8 cellular contexts compared by ENCODE assay signal in genomic region chr3:15636028-15636709, GRCh38. TPM values are rescaled to one million over a fixed set of nuclear protein-coding genes. Genes with fewer than 3 reads are reported as not detected.
DNase-seq lines count a peak whose midpoint lies in the region; ATAC-seq and TF ChIP-seq lines count a peak whose summit lies in the region.

No MANE protein-coding gene starts in this region.

- H4K91ac ChIP-seq in neuronal stem cell (ENCODE audit: low read depth, low read length, poor library complexity): no peak overlapping the region

- H3K9me3 Mint-ChIP-seq in CD14-positive monocyte: no peaks in the 10 kb centered on the region

- H2BK5ac ChIP-seq in neuronal stem cell (ENCODE audit: low read length): no peak overlapping the region

- no peak overlapping the region for H4K8ac ChIP-seq in neuronal stem cell (ENCODE audit: low read depth, low read length)

- H3K4ac ChIP-seq in neuronal stem cell (ENCODE audit: low read length): no peak overlapping the region

- H2BK120ac ChIP-seq in neuronal stem cell (ENCODE audit: low read depth, low read length): no peak overlapping the region

- no peak overlapping the region for H2BK12ac ChIP-seq in neuronal stem cell (ENCODE audit: low read length)

- no CpG with 5 or more reads among the region's 14 CpGs for WGBS in neuronal stem cell (ENCODE audit: extremely low coverage in 2 of 2, insufficient read length in 2 of 2, insufficient replicate concordance in 1 of 2), 2 donors

- H3K36me3 ChIP-seq in SJCRH30 (no peaks in the 10 kb centered on the region), neuronal stem cell (replicated peaks in 1 of 2; ENCODE audit: control insufficient read depth in 2 of 2, insufficient read depth in 2 of 2, low read length in 2 of 2) (no peaks in the 10 kb centered on the region)

- intact Hi-C loops in CD14-positive monocyte (cut with micrococcal nuclease): loop anchor here in 1 of 2 donors (10.0 kb wide), 1 partner anchor 49 kb away; no protein-coding TSS in a partner anchor

- peak overlapping the region; percentile 41 for H3K4me3 ChIP-seq in SJCRH30
- no peak overlapping the region for H3K4me3 ChIP-seq in neuronal stem cell (ENCODE audit: low read length in 2 of 2)

- no peak overlapping the region for H3K18ac ChIP-seq in neuronal stem cell (ENCODE audit: low read length)

- no peaks in the 10 kb centered on the region for H3K27me3 ChIP-seq in SJCRH30
- H3K27me3 ChIP-seq in neuronal stem cell (ENCODE audit: control insufficient read depth in 3 of 3, insufficient read depth in 3 of 3, low read depth in 1 of 3, low read length in 3 of 3): no peaks in the 10 kb centered on the region

- H3K27ac Mint-ChIP-seq in CD14-positive monocyte: peak overlapping the region; percentile 81 to 98 (median 92)

- peaks cover 10 to 19% of the 10 kb centered on the region in 2 donors for H3K36me3 Mint-ChIP-seq in CD14-positive monocyte

- peak; percentile 75 for DNase-seq in CD14-positive monocyte (ENCODE audit: low spot score)
- peak; percentile 62 to 74 for DNase-seq in SJCRH30
- peak; percentile 96 for DNase-seq in dermis blood vessel endothelial cell
- no peak for DNase-seq in neuronal stem cell (ENCODE audit: low spot score)
- DNase-seq in iPS-NIHi7 (ENCODE audit: extremely low spot score): no peak
- DNase-seq in GDM1 (lab: John Stamatoyannopoulos, UW): no peak
- DNase-seq in NCI-H2107 treated with DMSO at 0.1 percent for 48 hours (lab: John Stamatoyannopoulos, UW; ENCODE audit: unreplicated experiment): no peak

- H3K79me1 ChIP-seq in neuronal stem cell (ENCODE audit: low read depth, low read length): no peaks in the 10 kb centered on the region

- no peak overlapping the region for H2BK15ac ChIP-seq in neuronal stem cell (ENCODE audit: low read length)

- no peak overlapping the region for H3K14ac ChIP-seq in neuronal stem cell (ENCODE audit: low read length)

- no peak overlapping the region for H3K9ac ChIP-seq in neuronal stem cell (ENCODE audit: low read depth, low read length, poor library complexity)

- H2AFZ ChIP-seq in neuronal stem cell (ENCODE audit: low read length): peak overlapping the region; percentile 82

- TF ChIP-seq CTCF in CD14-positive monocyte (IDR thresholded peaks at IDR 0.05): no peak

- peak; percentile 52 for ATAC-seq in GM21786 (IDR thresholded peaks at IDR 0.05; ENCODE audit: unreplicated experiment)

- no peak overlapping the region for H3K4me2 ChIP-seq in neuronal stem cell (ENCODE audit: insufficient read depth, low read length, poor library complexity, severe bottlenecking)

- H3K27ac ChIP-seq in SJCRH30 (peak overlapping the region; percentile 97), neuronal stem cell (replicated peaks; ENCODE audit: low read length) (no peak overlapping the region)

- peaks cover 22% of the 10 kb centered on the region for H3K4me1 Mint-ChIP-seq in CD14-positive monocyte

- H3K27me3 Mint-ChIP-seq in CD14-positive monocyte (ENCODE audit: low read depth in 3 of 3): peaks cover 0 to 2% (median 2%) of the 10 kb centered on the region in 3 donors

- H3K23ac ChIP-seq in neuronal stem cell (ENCODE audit: low read depth, low read length, poor library complexity): no peak overlapping the region

- H3K4me3 Mint-ChIP-seq in CD14-positive monocyte: peak overlapping the region; percentile 27 to 65

- no peaks in the 10 kb centered on the region for H3K9me3 ChIP-seq in SJCRH30 (replicated peaks)
- H3K9me3 ChIP-seq in neuronal stem cell (replicated peaks in 1 of 2; ENCODE audit: control insufficient read depth in 2 of 2, insufficient read depth in 1 of 2, low read depth in 1 of 2, low read length in 2 of 2): no peaks in the 10 kb centered on the region

- peaks cover 62% of the 10 kb centered on the region for H3K4me1 ChIP-seq in SJCRH30
- H3K4me1 ChIP-seq in neuronal stem cell (ENCODE audit: control insufficient read depth in 2 of 2, insufficient read depth in 1 of 2, low read depth in 1 of 2, low read length in 2 of 2): peaks cover 2 to 11% of the 10 kb centered on the region in 2 donors

- H2AK5ac ChIP-seq in neuronal stem cell (ENCODE audit: low read depth, low read length): no peak overlapping the region

RNA-seq across cellular contexts. Expression of gene BTD, which starts 34.6 kb away (rescaled TPM):
- polyA plus RNA-seq in CD14-positive monocyte: 10 to 100 TPM; 19.3 to 24.0 TPM
- total RNA-seq in SJCRH30 (2014; rRNA removed; shearing (Covaris generic)): 6.6 and 8.0 TPM in 2 replicates
- total RNA-seq in dermis blood vessel endothelial cell: 35.4 and 49.2 TPM in 2 replicates
- polyA plus RNA-seq in neuronal stem cell (2013, experiment 1 of 2): 9.8 TPM
- 9.6 TPM for polyA plus RNA-seq in neuronal stem cell (2013, experiment 2 of 2)

RNA-seq across cellular contexts. Expression of gene HACL1, which starts 34.8 kb away (rescaled TPM):
- polyA plus RNA-seq in CD14-positive monocyte: 10 to 100 TPM; 22.3 to 27.2 TPM
- 23.0 and 25.0 TPM in 2 replicates for total RNA-seq in SJCRH30 (2014; rRNA removed; shearing (Covaris generic))
- total RNA-seq in dermis blood vessel endothelial cell: 29.6 and 34.0 TPM in 2 replicates
- polyA plus RNA-seq in neuronal stem cell (2013, experiment 1 of 2): 15.2 TPM
- polyA plus RNA-seq in neuronal stem cell (2013, experiment 2 of 2): 15.7 TPM

Comparison
In these comparisons a context has a peak if more than half of its experiments do, and no peak if none do; other contexts are left out.
1. DNase-seq: peak in CD14-positive monocyte (single experiment), SJCRH30 (2 of 2) and dermis blood vessel endothelial cell (single experiment); none in neuronal stem cell (single experiment), iPS-NIHi7 (single experiment), GDM1 (single experiment) and NCI-H2107 treated with DMSO at 0.1 percent for 48 hours (single experiment).